ENCODE assay signal across 22 cellular contexts in the genomic region with DNA sequence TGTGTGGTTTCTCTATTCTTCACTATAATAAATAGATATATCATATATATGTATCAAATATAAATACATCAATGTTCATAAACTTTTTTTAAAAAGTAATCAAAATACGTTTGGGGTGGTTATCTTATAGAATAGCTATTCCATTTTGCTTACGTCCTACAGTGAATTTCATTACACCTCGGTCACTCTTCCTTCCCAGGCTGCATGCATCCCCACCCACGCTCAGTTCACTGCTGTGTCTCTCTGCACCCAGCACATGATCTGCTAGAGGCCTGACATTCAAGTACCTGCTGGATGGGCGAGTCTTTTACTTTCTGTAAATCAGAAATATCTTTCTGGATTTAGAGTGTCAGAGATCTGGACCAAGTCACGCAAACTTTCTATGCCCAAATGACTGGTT.
"Had no signal": no experiment of that assay in that cellular context is flagged by ENCODE, and none has a peak within 500 bp of the region (broad histone marks: within the 10 kb centered on the region; RNA-seq: fewer than 3 reads in every experiment).

No MANE protein-coding gene starts in this region.

- FAIRE-seq: islet of Langerhans had no signal

- H3K27ac Mint-ChIP-seq: activated CD8-positive, alpha-beta T cell treated with anti-CD3 and anti-CD28 coated beads for 36 hours; activated naive CD4-positive, alpha-beta T cell treated with anti-CD3 and anti-CD28 coated beads, Interleukin-2, amount 50 U/mL, for 24 hours; memory B cell; stimulated activated naive CD8-positive, alpha-beta T cell treated with anti-CD3 and anti-CD28 coated beads, Interleukin-15, amount 100 ng/mL, for 72 hours; T-helper 17 cell had no signal

- H3K27ac ChIP-seq: ascending aorta, breast epithelium, colonic mucosa, gastroesophageal sphincter, heart left ventricle, tibial artery had no signal

- H3K4me3 Mint-ChIP-seq: activated CD8-positive, alpha-beta T cell treated with anti-CD3 and anti-CD28 coated beads for 36 hours; activated naive CD4-positive, alpha-beta T cell treated with anti-CD3 and anti-CD28 coated beads, Interleukin-2, amount 50 U/mL, for 24 hours; effector memory CD8-positive, alpha-beta T cell; memory B cell; stimulated activated naive CD8-positive, alpha-beta T cell treated with anti-CD3 and anti-CD28 coated beads, Interleukin-15, amount 100 ng/mL, for 72 hours; T-helper 17 cell had no signal

- ATAC-seq: activated CD8-positive, alpha-beta T cell treated with anti-CD3 and anti-CD28 coated beads for 36 hours; effector memory CD8-positive, alpha-beta T cell; gastroesophageal sphincter; heart left ventricle; left cardiac atrium; stimulated activated naive CD8-positive, alpha-beta T cell treated with anti-CD3 and anti-CD28 coated beads, Interleukin-15, amount 100 ng/mL, for 72 hours; T-helper 17 cell had no signal

- H3K9me3 Mint-ChIP-seq: activated CD8-positive, alpha-beta T cell treated with anti-CD3 and anti-CD28 coated beads for 36 hours; activated naive CD4-positive, alpha-beta T cell treated with anti-CD3 and anti-CD28 coated beads, Interleukin-2, amount 50 U/mL, for 24 hours; effector memory CD8-positive, alpha-beta T cell; memory B cell; stimulated activated naive CD8-positive, alpha-beta T cell treated with anti-CD3 and anti-CD28 coated beads, Interleukin-15, amount 100 ng/mL, for 72 hours had no signal

- H3K36me3 Mint-ChIP-seq: memory B cell had no signal

- H3K27me3 Mint-ChIP-seq: activated CD8-positive, alpha-beta T cell treated with anti-CD3 and anti-CD28 coated beads for 36 hours; activated naive CD4-positive, alpha-beta T cell treated with anti-CD3 and anti-CD28 coated beads, Interleukin-2, amount 50 U/mL, for 24 hours; effector memory CD8-positive, alpha-beta T cell; memory B cell; stimulated activated naive CD8-positive, alpha-beta T cell treated with anti-CD3 and anti-CD28 coated beads, Interleukin-15, amount 100 ng/mL, for 72 hours; T-helper 17 cell had no signal

- H3K36me3 ChIP-seq: ascending aorta, breast epithelium, colonic mucosa, gastroesophageal sphincter, heart left ventricle, tibial artery had no signal

- H3K9me3 ChIP-seq: ascending aorta, breast epithelium, colonic mucosa, gastroesophageal sphincter, heart left ventricle, tibial artery had no signal

- H3K4me1 ChIP-seq: breast epithelium, colonic mucosa had no signal

- DNase-seq: activated CD4-positive, alpha-beta T cell treated with anti-CD3 and anti-CD28 coated beads for 48 hours; activated CD4-positive, CD25-positive, alpha-beta regulatory T cell; activated gamma-delta T cell treated with Interleukin-2 at 50 U/mL for 16 hours; activated T-cell treated with anti-CD3 and anti-CD28 coated beads, Interleukin-2, amount 50 U/mL, for 1 hour; colonic mucosa; dorsolateral prefrontal cortex; effector memory CD8-positive, alpha-beta T cell; heart left ventricle; left cardiac atrium; occipital lobe; stimulated activated CD4-positive, alpha-beta T cell treated with anti-CD3 and anti-CD28 coated beads, Interleukin-4, amount 100 ng/mL, for 24 hours; stimulated activated naive CD8-positive, alpha-beta T cell treated with anti-CD3 and anti-CD28 coated beads, Interleukin-15, amount 100 ng/mL, for 72 hours; SW 1271; T-helper 17 cell; tibial artery had no signal

- H3K27me3 ChIP-seq: ascending aorta, breast epithelium, colonic mucosa, dorsolateral prefrontal cortex, gastroesophageal sphincter, heart left ventricle, tibial artery had no signal

- H3K4me3 ChIP-seq: ascending aorta, breast epithelium, colonic mucosa, dorsolateral prefrontal cortex, gastroesophageal sphincter, heart left ventricle, tibial artery had no signal
